Comparison of ENCODE assay signal across 8 cellular contexts in the genomic region with DNA sequence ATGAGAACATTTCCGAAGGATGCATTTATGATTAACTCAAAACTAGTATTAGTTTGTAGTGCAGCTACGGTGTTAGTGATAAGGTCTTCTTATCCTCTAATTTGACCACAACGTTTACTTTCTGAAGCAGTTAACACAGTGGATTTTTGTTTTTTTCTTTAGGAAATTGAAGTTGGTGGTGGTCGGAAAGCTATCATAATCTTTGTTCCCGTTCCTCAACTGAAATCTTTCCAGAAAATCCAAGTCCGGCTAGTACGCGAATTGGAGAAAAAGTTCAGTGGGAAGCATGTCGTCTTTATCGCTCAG. TPM values are rescaled to one million over a fixed set of nuclear protein-coding genes. Genes with fewer than 3 reads are reported as not detected.
DNase-seq lines count a peak whose midpoint lies in the region; ATAC-seq and TF ChIP-seq lines count a peak whose summit lies in the region.
"Not testable (repeated sequence)": the region's sequence is repeated elsewhere in the genome, so short reads cannot be mapped to it uniquely, and the experiment has no call there.

No MANE protein-coding gene starts in this region.

- H3K9ac ChIP-seq in HUES48 (ENCODE audit: low read depth, low read length), result peak overlapping the region; percentile 98
- H3K9ac ChIP-seq in adipocyte (ENCODE audit: low read length), result peak overlapping the region; percentile 90
- peak overlapping the region; percentile 98 for H3K9ac ChIP-seq in iPS-20b (ENCODE audit: low read depth, low read length)
- H3K9ac ChIP-seq in neural cell (ENCODE audit: low read length), result peak overlapping the region; percentile 83

- peak overlapping the region; percentile 96 for H3K4me2 ChIP-seq in neural cell (ENCODE audit: low read length)

- DNase-seq in BE2C; T-cell; adipocyte (ENCODE audit: low read depth); endothelial cell (ENCODE audit: low spot score); stimulated activated naive CD8-positive, alpha-beta T cell treated with anti-CD3 and anti-CD28 coated beads, Interleukin-15, amount 100 ng/mL, for 72 hours: not testable (repeated sequence)

- H3K36me3 ChIP-seq in BE2C (peaks cover 59% of the 10 kb centered on the region), HUES48 (ENCODE audit: control insufficient read depth, insufficient read depth, low read length) (peaks cover 55% of the 10 kb centered on the region), adipocyte (ENCODE audit: control insufficient read depth, insufficient read depth, low read length, severe bottlenecking) (peaks cover 50% of the 10 kb centered on the region), iPS-20b (ENCODE audit: insufficient read depth, low read depth, low read length) (peaks cover 57% of the 10 kb centered on the region)
- not testable (repeated sequence) for H3K36me3 ChIP-seq in neural cell (ENCODE audit: insufficient read depth, low read length)

- CTCF ChIA-PET in T-cell (lab: Charles Lee), result interaction anchor here in 1 of 2 donors (2.8 kb wide), 1 partner anchor 18 kb away, joined by 10 read pairs; a partner anchor contains a TSS

- H3K4me1 Mint-ChIP-seq in T-cell (peaks cover 45 to 52% (median 52%) of the 10 kb centered on the region in 3 donors), endothelial cell (ENCODE audit: unreplicated experiment) (peaks cover 23% of the 10 kb centered on the region)
- H3K4me1 Mint-ChIP-seq in stimulated activated naive CD8-positive, alpha-beta T cell treated with anti-CD3 and anti-CD28 coated beads, Interleukin-15, amount 100 ng/mL, for 72 hours, result peaks cover 63% of the 10 kb centered on the region

- not testable (repeated sequence) for TF ChIP-seq EP300 in neural cell (conservative IDR thresholded peaks at IDR 0.05; ENCODE audit: poor library complexity, severe bottlenecking)

- H3K4me3 ChIP-seq in BE2C (ENCODE audit: low read depth, low read length) (peak overlapping the region; percentile 78), HUES48 (ENCODE audit: low read depth, low read length) (peak overlapping the region; percentile 98), adipocyte (ENCODE audit: low read length) (peak overlapping the region; percentile 84), iPS-20b (ENCODE audit: low read length) (peak overlapping the region; percentile 100), neural cell (ENCODE audit: low read length) (peak overlapping the region; percentile 92)

- TF ChIP-seq CTCF in BE2C (IDR thresholded peaks at IDR 0.05; ENCODE audit: low read depth, low read length); endothelial cell (IDR thresholded peaks at IDR 0.05; ENCODE audit: unreplicated experiment); neural cell (IDR thresholded peaks at IDR 0.05; ENCODE audit: poor library complexity, severe bottlenecking): not testable (repeated sequence)

- ATAC-seq in T-cell (replicated peaks in 1 of 4); stimulated activated naive CD8-positive, alpha-beta T cell treated with anti-CD3 and anti-CD28 coated beads, Interleukin-15, amount 100 ng/mL, for 72 hours: not testable (repeated sequence)

- H3K27ac ChIP-seq in HUES48 (ENCODE audit: low read depth, low read length) (peak overlapping the region; percentile 95), iPS-20b (ENCODE audit: low read length) (peak overlapping the region; percentile 85), neural cell (ENCODE audit: low read length) (peak overlapping the region; percentile 78)

- H3K27me3 Mint-ChIP-seq in T-cell; endothelial cell (ENCODE audit: unreplicated experiment); stimulated activated naive CD8-positive, alpha-beta T cell treated with anti-CD3 and anti-CD28 coated beads, Interleukin-15, amount 100 ng/mL, for 72 hours: not testable (repeated sequence)

- H3K9me2 ChIP-seq in neural cell (ENCODE audit: insufficient read depth, low read length), result not testable (repeated sequence)

- H3K79me2 ChIP-seq in neural cell (replicated peaks; ENCODE audit: insufficient read depth, low read length), result peaks cover 43% of the 10 kb centered on the region

- H3K27ac Mint-ChIP-seq in T-cell (peak overlapping the region; percentile 93 to 96), endothelial cell (ENCODE audit: unreplicated experiment) (peak overlapping the region; percentile 88)
- H3K27ac Mint-ChIP-seq in stimulated activated naive CD8-positive, alpha-beta T cell treated with anti-CD3 and anti-CD28 coated beads, Interleukin-15, amount 100 ng/mL, for 72 hours, result peak overlapping the region; percentile 97 to 99

- H3K4me3 Mint-ChIP-seq in T-cell (peak overlapping the region; percentile 84 to 90 (median 86)), endothelial cell (ENCODE audit: unreplicated experiment) (peak overlapping the region; percentile 98)
- H3K4me3 Mint-ChIP-seq in stimulated activated naive CD8-positive, alpha-beta T cell treated with anti-CD3 and anti-CD28 coated beads, Interleukin-15, amount 100 ng/mL, for 72 hours, result peak overlapping the region; percentile 94 to 97

- not testable (repeated sequence) for H3F3A ChIP-seq in neural cell (ENCODE audit: insufficient read depth, low read length, poor library complexity, severe bottlenecking)

- H3K9me3 ChIP-seq in BE2C; HUES48 (ENCODE audit: control insufficient read depth, insufficient read depth, low read length); adipocyte (ENCODE audit: control insufficient read depth, low read length); iPS-20b (ENCODE audit: insufficient read depth, low read depth, low read length); neural cell (ENCODE audit: low read length): not testable (repeated sequence)

- not testable (repeated sequence) for H3K4me1 ChIP-seq in BE2C; iPS-20b (ENCODE audit: insufficient read depth, low read length)
- H3K4me1 ChIP-seq in HUES48 (ENCODE audit: control insufficient read depth, insufficient read depth, low read length) (peaks cover 20% of the 10 kb centered on the region), adipocyte (ENCODE audit: control insufficient read depth, insufficient read depth, low read length) (peaks cover 48% of the 10 kb centered on the region)

- H3K9me3 Mint-ChIP-seq in T-cell; endothelial cell (ENCODE audit: unreplicated experiment); stimulated activated naive CD8-positive, alpha-beta T cell treated with anti-CD3 and anti-CD28 coated beads, Interleukin-15, amount 100 ng/mL, for 72 hours: not testable (repeated sequence)

- TF ChIP-seq RAD21 in neural cell (conservative IDR thresholded peaks at IDR 0.05), result not testable (repeated sequence)

- POLR2A ChIA-PET in T-cell (lab: Charles Lee), result interaction anchor here in 1 of 2 donors (0.6 to 1.6 kb wide), 2 partner anchors 18 to 56 kb away, joined by 3 to 4 read pairs; a partner anchor contains a TSS

- not testable (repeated sequence) for H2AFZ ChIP-seq in neural cell (ENCODE audit: low read depth, low read length)

- not testable (repeated sequence) for H4K20me1 ChIP-seq in neural cell (ENCODE audit: insufficient read depth)

- not testable (repeated sequence) for H3K27me3 ChIP-seq in BE2C; HUES48 (ENCODE audit: control insufficient read depth, insufficient read depth, low read length); adipocyte (replicated peaks; ENCODE audit: control insufficient read depth, insufficient read depth, low read length); iPS-20b (ENCODE audit: insufficient read depth, low read length); neural cell (ENCODE audit: insufficient read depth, low read depth, low read length)

- H3K36me3 Mint-ChIP-seq in T-cell (peaks cover 50% of the 10 kb centered on the region), endothelial cell (ENCODE audit: low read depth, unreplicated experiment) (peaks cover 32% of the 10 kb centered on the region)

RNA-seq across cellular contexts. Expression of a gene that starts 1.2 kb away (rescaled TPM):
- 1,421 TPM for polyA plus RNA-seq in BE2C (2012; ENCODE audit: insufficient read depth, insufficient read length, low read depth)
- total RNA-seq in T-cell (1,000 to 10,000 TPM; 1,490 to 1,765 (median 1,631) TPM), endothelial cell (ENCODE audit: unreplicated experiment) (1,549 TPM)
- polyA plus RNA-seq in neural cell, result 1,885 and 2,249 TPM in 2 replicates
- 479 and 600 TPM in 2 replicates for polyA minus RNA-seq in neural cell

RNA-seq across cellular contexts. Expression of a gene that starts 18.1 kb away (rescaled TPM):
- 43.9 TPM for polyA plus RNA-seq in BE2C (2012; ENCODE audit: insufficient read depth, insufficient read length, low read depth)
- total RNA-seq in T-cell, result 10 to 100 TPM; 24.1 to 28.4 (median 25.2) TPM
- 24.4 TPM for total RNA-seq in endothelial cell (ENCODE audit: unreplicated experiment)
- 23.4 and 25.0 TPM in 2 replicates for polyA plus RNA-seq in neural cell
- polyA minus RNA-seq in neural cell, result 30.2 and 31.7 TPM in 2 replicates

RNA-seq across cellular contexts. Expression of a gene that starts 18.6 kb away (rescaled TPM):
- 278 TPM for polyA plus RNA-seq in BE2C (2012; ENCODE audit: insufficient read depth, insufficient read length, low read depth)
- total RNA-seq in T-cell (1 to 10 TPM in 1 of 5 donors, under 1 TPM in 1, not detected in 3; 0.35 to 1.8 TPM), endothelial cell (ENCODE audit: unreplicated experiment) (2.3 TPM)
- 1.7 and 4.0 TPM in 2 replicates for polyA plus RNA-seq in neural cell
- polyA minus RNA-seq in neural cell, result 0.93 and 1.2 TPM in 2 replicates

RNA-seq across cellular contexts. Expression of a gene that starts 56.9 kb away (rescaled TPM):
- polyA plus RNA-seq in BE2C (2012; ENCODE audit: insufficient read depth, insufficient read length, low read depth), result 20.7 TPM
- total RNA-seq in T-cell (10 to 100 TPM; 20.9 to 29.0 (median 28.3) TPM), endothelial cell (ENCODE audit: unreplicated experiment) (21.6 TPM)
- polyA plus RNA-seq in neural cell, result 21.3 and 23.9 TPM in 2 replicates
- polyA minus RNA-seq in neural cell, result 8.3 and 9.5 TPM in 2 replicates
